In the genomic region with DNA sequence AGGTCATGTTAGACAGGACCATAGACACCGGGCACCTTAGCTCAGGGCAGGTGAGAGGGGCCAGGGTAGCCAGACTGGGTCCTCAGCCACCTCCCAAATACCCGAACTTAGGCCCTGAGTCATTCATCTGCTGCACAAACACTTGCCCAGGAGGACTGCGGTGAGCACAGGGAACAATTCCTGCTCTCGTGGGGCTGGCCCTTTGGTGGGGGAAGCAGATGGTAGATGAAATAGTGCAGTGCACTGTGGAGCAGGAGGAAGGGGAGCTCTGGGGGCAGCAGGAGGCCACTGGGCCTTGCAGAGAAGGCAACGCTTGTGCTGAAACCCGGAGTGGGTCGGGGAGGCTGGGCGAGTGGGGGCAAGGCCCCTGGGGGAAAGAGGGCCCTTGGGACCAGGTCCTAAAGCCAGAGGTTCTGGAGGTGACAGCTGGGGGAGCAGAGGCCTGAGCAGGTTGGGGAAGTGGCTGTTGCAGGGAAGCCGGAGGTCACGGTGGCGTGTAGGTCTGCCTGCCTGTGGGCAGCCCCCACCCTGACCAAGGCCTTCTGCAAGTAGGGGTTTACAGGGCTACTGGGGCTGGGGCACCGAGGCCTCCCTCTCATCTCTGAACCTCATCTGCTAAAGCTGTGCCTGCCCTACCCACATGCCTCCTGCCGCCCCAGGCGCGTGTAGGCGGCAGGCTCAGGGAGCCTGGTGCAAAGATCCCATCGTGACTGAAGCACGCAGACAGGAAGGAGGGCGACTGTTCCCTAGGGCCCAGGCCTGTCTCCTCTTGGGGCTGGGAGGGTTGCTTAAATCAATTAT, we compare ENCODE assay signal across 15 cellular contexts. TPM values are rescaled to one million over a fixed set of nuclear protein-coding genes. Genes with fewer than 3 reads are reported as not detected.
DNase-seq lines count a peak whose midpoint lies in the region; ATAC-seq and TF ChIP-seq lines count a peak whose summit lies in the region.
"Had no signal": no experiment of that assay in that cellular context is flagged by ENCODE, and none has a peak within 500 bp of the region (broad histone marks: within the 10 kb centered on the region; RNA-seq: fewer than 3 reads in every experiment).

No MANE protein-coding gene starts in this region.

- H3K4me1 Mint-ChIP-seq in activated CD8-positive, alpha-beta T cell treated with anti-CD3 and anti-CD28 coated beads, Interleukin-2, amount 10 ng/mL, durations not matched to agents 7 days and 5 days (ENCODE audit: low read depth): no peaks in the 10 kb centered on the region
- peaks cover 4% of the 10 kb centered on the region for H3K4me1 Mint-ChIP-seq in activated CD8-positive, alpha-beta T cell treated with anti-CD3 and anti-CD28 coated beads for 36 hours (ENCODE audit: low read depth)
- peaks cover 6% of the 10 kb centered on the region for H3K4me1 Mint-ChIP-seq in stimulated activated effector memory CD8-positive, alpha-beta T cell treated with anti-CD3 and anti-CD28 coated beads, Interleukin-12 subunit alpha, Interleukin-12 subunit beta, amount 100 ng/mL, for 72 hours

- intact Hi-C loops in activated CD8-positive, alpha-beta T cell treated with anti-CD3 and anti-CD28 coated beads for 36 hours (cut with micrococcal nuclease): no loop called here
- intact Hi-C loops in left ventricle myocardium inferior (cut with micrococcal nuclease): no loop called here

- H3K36me3 ChIP-seq in NT2/D1 (ENCODE audit: insufficient read depth, insufficient read length, low read length): no peaks in the 10 kb centered on the region
- no peaks in the 10 kb centered on the region for H3K36me3 ChIP-seq in left ventricle myocardium inferior
- H3K36me3 ChIP-seq: pancreas had no signal

- no peaks in the 10 kb centered on the region for H3K27me3 ChIP-seq in NT2/D1 (ENCODE audit: insufficient read depth, insufficient read length)
- H3K27me3 ChIP-seq in left ventricle myocardium inferior (ENCODE audit: low read depth): peaks cover 32% of the 10 kb centered on the region
- H3K27me3 ChIP-seq: pancreas had no signal

- H3K4me1 ChIP-seq in NT2/D1 (ENCODE audit: insufficient read depth, insufficient read length): peaks cover 19% of the 10 kb centered on the region
- no peaks in the 10 kb centered on the region for H3K4me1 ChIP-seq in left ventricle myocardium inferior
- H3K4me1 ChIP-seq: pancreas had no signal

- no peak overlapping the region for H3K27ac Mint-ChIP-seq in activated CD8-positive, alpha-beta T cell treated with anti-CD3 and anti-CD28 coated beads, Interleukin-2, amount 10 ng/mL, durations not matched to agents 7 days and 5 days
- no peak overlapping the region for H3K27ac Mint-ChIP-seq in activated CD8-positive, alpha-beta T cell treated with anti-CD3 and anti-CD28 coated beads for 36 hours
- H3K27ac Mint-ChIP-seq in stimulated activated effector memory CD8-positive, alpha-beta T cell treated with anti-CD3 and anti-CD28 coated beads, Interleukin-12 subunit alpha, Interleukin-12 subunit beta, amount 100 ng/mL, for 72 hours: no peak overlapping the region

- no peak for ATAC-seq in activated CD8-positive, alpha-beta T cell treated with anti-CD3 and anti-CD28 coated beads, Interleukin-2, amount 10 ng/mL, durations not matched to agents 7 days and 5 days
- ATAC-seq in activated CD8-positive, alpha-beta T cell treated with anti-CD3 and anti-CD28 coated beads for 36 hours: no peak
- ATAC-seq in stimulated activated effector memory CD8-positive, alpha-beta T cell treated with anti-CD3 and anti-CD28 coated beads, Interleukin-12 subunit alpha, Interleukin-12 subunit beta, amount 100 ng/mL, for 72 hours: no peak
- ATAC-seq: pancreas had no signal

- DNase-seq in activated CD8-positive, alpha-beta T cell treated with anti-CD3 and anti-CD28 coated beads, Interleukin-2, amount 10 ng/mL, durations not matched to agents 7 days and 5 days: peak; percentile 15
- no peak for DNase-seq in activated CD8-positive, alpha-beta T cell treated with anti-CD3 and anti-CD28 coated beads for 36 hours
- DNase-seq in NT2/D1 (ENCODE audit: low read depth, low spot score): no peak
- peak; percentile 7 for DNase-seq in left ventricle myocardium inferior
- peak; percentile 0 to 46 for DNase-seq in stimulated activated effector memory CD8-positive, alpha-beta T cell treated with anti-CD3 and anti-CD28 coated beads, Interleukin-12 subunit alpha, Interleukin-12 subunit beta, amount 100 ng/mL, for 72 hours (ENCODE audit: low spot score in 2 of 2)
- no peak for DNase-seq in central memory CD4-positive, alpha-beta T cell
- DNase-seq in activated CD4-positive, CD25-positive, alpha-beta regulatory T cell treated with anti-CD3 and anti-CD28 coated beads, Interleukin-2, amount 50 U/mL, for 72 hours: no peak
- no peak for DNase-seq in GOT3 (lab: John Stamatoyannopoulos, UW)
- DNase-seq: DMS79 treated with DMSO at 0.1 percent for 48 hours, hippocampal formation, NCI-H2029, T-helper 9 cell had no signal

- peaks cover 2% of the 10 kb centered on the region for H3K27me3 Mint-ChIP-seq in activated CD8-positive, alpha-beta T cell treated with anti-CD3 and anti-CD28 coated beads, Interleukin-2, amount 10 ng/mL, durations not matched to agents 7 days and 5 days (ENCODE audit: low read depth)
- no peaks in the 10 kb centered on the region for H3K27me3 Mint-ChIP-seq in activated CD8-positive, alpha-beta T cell treated with anti-CD3 and anti-CD28 coated beads for 36 hours

- H3K4me3 Mint-ChIP-seq in activated CD8-positive, alpha-beta T cell treated with anti-CD3 and anti-CD28 coated beads, Interleukin-2, amount 10 ng/mL, durations not matched to agents 7 days and 5 days: no peak overlapping the region
- no peak overlapping the region for H3K4me3 Mint-ChIP-seq in activated CD8-positive, alpha-beta T cell treated with anti-CD3 and anti-CD28 coated beads for 36 hours
- no peak overlapping the region for H3K4me3 Mint-ChIP-seq in stimulated activated effector memory CD8-positive, alpha-beta T cell treated with anti-CD3 and anti-CD28 coated beads, Interleukin-12 subunit alpha, Interleukin-12 subunit beta, amount 100 ng/mL, for 72 hours

- POLR2A ChIA-PET in activated CD8-positive, alpha-beta T cell treated with anti-CD3 and anti-CD28 coated beads, Interleukin-2, amount 10 ng/mL, durations not matched to agents 7 days and 5 days (lab: Charles Lee): no interaction called here
- POLR2A ChIA-PET in activated CD8-positive, alpha-beta T cell treated with anti-CD3 and anti-CD28 coated beads for 36 hours (lab: Charles Lee): no interaction called here

- H3K9ac ChIP-seq in NT2/D1 (ENCODE audit: insufficient read length, low read depth): peak overlapping the region; percentile 26
- H3K9ac ChIP-seq: KMS-11 had no signal

- H3K36me3 Mint-ChIP-seq in activated CD8-positive, alpha-beta T cell treated with anti-CD3 and anti-CD28 coated beads, Interleukin-2, amount 10 ng/mL, durations not matched to agents 7 days and 5 days (ENCODE audit: low read depth): no peaks in the 10 kb centered on the region
- H3K36me3 Mint-ChIP-seq in activated CD8-positive, alpha-beta T cell treated with anti-CD3 and anti-CD28 coated beads for 36 hours (ENCODE audit: low read depth): no peaks in the 10 kb centered on the region
- H3K36me3 Mint-ChIP-seq in stimulated activated effector memory CD8-positive, alpha-beta T cell treated with anti-CD3 and anti-CD28 coated beads, Interleukin-12 subunit alpha, Interleukin-12 subunit beta, amount 100 ng/mL, for 72 hours: no peaks in the 10 kb centered on the region

- H3K9me3 ChIP-seq in NT2/D1 (ENCODE audit: insufficient read depth, low read length) (no peaks in the 10 kb centered on the region), left ventricle myocardium inferior (replicated peaks) (no peaks in the 10 kb centered on the region)
- H3K9me3 ChIP-seq: pancreas had no signal

- CTCF ChIA-PET in activated CD8-positive, alpha-beta T cell treated with anti-CD3 and anti-CD28 coated beads, Interleukin-2, amount 10 ng/mL, durations not matched to agents 7 days and 5 days (lab: Charles Lee): interaction anchor here (0.9 to 1.3 kb wide), 2 partner anchors 11 to 28 kb away, joined by 4 to 6 read pairs; partner anchors contain the start of gene LKAAEAR1
- CTCF ChIA-PET in activated CD8-positive, alpha-beta T cell treated with anti-CD3 and anti-CD28 coated beads for 36 hours (lab: Charles Lee): interaction anchor here (0.7 to 1.4 kb wide), 3 partner anchors 9 to 28 kb away, joined by 3 to 5 read pairs (median 4); partner anchors contain the start of gene LKAAEAR1

- TF ChIP-seq CTCF in activated CD8-positive, alpha-beta T cell treated with anti-CD3 and anti-CD28 coated beads for 36 hours (IDR thresholded peaks at IDR 0.05): no peak
- TF ChIP-seq CTCF in left ventricle myocardium inferior (IDR thresholded peaks at IDR 0.05; ENCODE audit: borderline replicate concordance): no peak

- H3K27ac ChIP-seq in left ventricle myocardium inferior (replicated peaks): no peak overlapping the region
- H3K27ac ChIP-seq: KMS-11, pancreas had no signal

- no peaks in the 10 kb centered on the region for H3K9me3 Mint-ChIP-seq in activated CD8-positive, alpha-beta T cell treated with anti-CD3 and anti-CD28 coated beads, Interleukin-2, amount 10 ng/mL, durations not matched to agents 7 days and 5 days (ENCODE audit: insufficient read depth)
- no peaks in the 10 kb centered on the region for H3K9me3 Mint-ChIP-seq in activated CD8-positive, alpha-beta T cell treated with anti-CD3 and anti-CD28 coated beads for 36 hours
- no peaks in the 10 kb centered on the region for H3K9me3 Mint-ChIP-seq in stimulated activated effector memory CD8-positive, alpha-beta T cell treated with anti-CD3 and anti-CD28 coated beads, Interleukin-12 subunit alpha, Interleukin-12 subunit beta, amount 100 ng/mL, for 72 hours

- H3K4me3 ChIP-seq in NT2/D1 (ENCODE audit: insufficient read length, low read depth) (no peak overlapping the region), left ventricle myocardium inferior (no peak overlapping the region)
- H3K4me3 ChIP-seq: pancreas had no signal

RNA-seq across cellular contexts. Expression of gene NPBWR2, which starts 4.7 kb away (rescaled TPM):
- not detected for total RNA-seq in activated CD8-positive, alpha-beta T cell treated with anti-CD3 and anti-CD28 coated beads, Interleukin-2, amount 10 ng/mL, durations not matched to agents 7 days and 5 days
- total RNA-seq in activated CD8-positive, alpha-beta T cell treated with anti-CD3 and anti-CD28 coated beads for 36 hours: not detected
- not detected for total RNA-seq in left ventricle myocardium inferior
- total RNA-seq: epithelial cell of proximal tubule, pancreas had no signal

RNA-seq across cellular contexts. Expression of gene LKAAEAR1, which starts 27.8 kb away (rescaled TPM):
- under 1 TPM; 0.34 to 0.61 TPM for total RNA-seq in activated CD8-positive, alpha-beta T cell treated with anti-CD3 and anti-CD28 coated beads, Interleukin-2, amount 10 ng/mL, durations not matched to agents 7 days and 5 days
- under 1 TPM; 0.43 TPM for total RNA-seq in activated CD8-positive, alpha-beta T cell treated with anti-CD3 and anti-CD28 coated beads for 36 hours
- not detected for total RNA-seq in left ventricle myocardium inferior
- total RNA-seq: epithelial cell of proximal tubule had no signal

RNA-seq across cellular contexts. Expression of gene OPRL1, which starts 32.2 kb away (rescaled TPM):
- 1 to 10 TPM; 1.5 to 2.0 TPM for total RNA-seq in activated CD8-positive, alpha-beta T cell treated with anti-CD3 and anti-CD28 coated beads, Interleukin-2, amount 10 ng/mL, durations not matched to agents 7 days and 5 days
- under 1 TPM; 0.61 to 0.63 TPM for total RNA-seq in activated CD8-positive, alpha-beta T cell treated with anti-CD3 and anti-CD28 coated beads for 36 hours
- total RNA-seq in left ventricle myocardium inferior: 0.52 TPM

RNA-seq across cellular contexts. Expression of gene RGS19, which starts 32.7 kb away (rescaled TPM):
- total RNA-seq in activated CD8-positive, alpha-beta T cell treated with anti-CD3 and anti-CD28 coated beads, Interleukin-2, amount 10 ng/mL, durations not matched to agents 7 days and 5 days: 100 to 1,000 TPM; 130 to 135 TPM
- 10 to 100 TPM; 42.5 to 44.1 TPM for total RNA-seq in activated CD8-positive, alpha-beta T cell treated with anti-CD3 and anti-CD28 coated beads for 36 hours
- 6.1 TPM for total RNA-seq in left ventricle myocardium inferior

RNA-seq across cellular contexts. Expression of gene TCEA2, which starts 49.0 kb away (rescaled TPM):
- total RNA-seq in activated CD8-positive, alpha-beta T cell treated with anti-CD3 and anti-CD28 coated beads, Interleukin-2, amount 10 ng/mL, durations not matched to agents 7 days and 5 days: 10 to 100 TPM; 49.6 to 55.3 TPM
- total RNA-seq in activated CD8-positive, alpha-beta T cell treated with anti-CD3 and anti-CD28 coated beads for 36 hours: 10 to 100 TPM; 30.0 to 33.0 TPM
- total RNA-seq in left ventricle myocardium inferior: 38.9 TPM

Comparison
In these comparisons a context has a peak if more than half of its experiments do, and no peak if none do; other contexts are left out.
1. DNase-seq: peak in activated CD8-positive, alpha-beta T cell treated with anti-CD3 and anti-CD28 coated beads, Interleukin-2, amount 10 ng/mL, durations not matched to agents 7 days and 5 days (single experiment), left ventricle myocardium inferior (single experiment) and stimulated activated effector memory CD8-positive, alpha-beta T cell treated with anti-CD3 and anti-CD28 coated beads, Interleukin-12 subunit alpha, Interleukin-12 subunit beta, amount 100 ng/mL, for 72 hours (2 of 2); none in activated CD8-positive, alpha-beta T cell treated with anti-CD3 and anti-CD28 coated beads for 36 hours (single experiment), NT2/D1 (single experiment), central memory CD4-positive, alpha-beta T cell (single experiment), activated CD4-positive, CD25-positive, alpha-beta regulatory T cell treated with anti-CD3 and anti-CD28 coated beads, Interleukin-2, amount 50 U/mL, for 72 hours (single experiment) and GOT3 (single experiment).